In the genomic region with DNA sequence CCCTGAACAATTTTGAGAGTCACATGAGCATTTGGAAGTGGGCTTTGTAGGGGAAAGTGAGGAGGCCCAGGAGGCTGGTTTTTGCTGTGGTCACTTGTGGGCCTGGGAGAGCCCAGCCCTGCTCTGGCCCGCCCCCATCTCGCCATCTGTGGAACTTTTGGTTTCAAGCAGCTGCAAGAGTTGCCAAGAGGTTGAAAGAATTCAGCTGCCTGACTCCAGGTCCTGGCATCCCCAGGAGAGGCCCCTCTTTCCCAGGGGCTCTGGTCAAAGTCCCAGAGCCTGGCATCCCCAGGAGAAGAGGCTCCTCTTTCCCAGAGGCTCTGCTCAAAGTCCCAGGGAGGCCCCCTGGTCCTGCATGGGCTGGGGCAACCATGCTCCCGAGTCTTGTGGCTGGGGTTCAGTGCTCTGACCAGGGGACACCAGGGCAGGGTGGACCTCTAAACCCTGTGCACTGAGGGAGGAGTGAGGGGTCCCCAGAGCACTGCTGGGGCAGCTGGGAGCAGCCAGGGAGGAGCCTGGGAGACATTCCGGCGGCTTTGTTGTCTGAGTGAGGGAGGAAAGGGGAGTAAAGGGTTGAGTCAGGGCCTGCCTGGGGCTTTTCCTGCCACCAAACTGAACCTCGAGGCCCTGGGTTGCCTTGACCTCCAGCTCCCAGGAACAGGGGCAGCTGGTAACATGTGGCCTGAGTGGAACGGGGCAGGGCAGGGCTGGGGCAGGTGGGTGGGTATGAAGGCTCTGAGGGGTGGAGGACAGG, we compare ENCODE assay signal across 10 cellular contexts. TPM values are rescaled to one million over a fixed set of nuclear protein-coding genes. Genes with fewer than 3 reads are reported as not detected.
DNase-seq lines count a peak whose midpoint lies in the region; ATAC-seq, FAIRE-seq and TF ChIP-seq lines count a peak whose summit lies in the region.
"Had no signal": no experiment of that assay in that cellular context is flagged by ENCODE, and none has a peak within 500 bp of the region (broad histone marks: within the 10 kb centered on the region; RNA-seq: fewer than 3 reads in every experiment).

No MANE protein-coding gene starts in this region.

- DNase-seq in DMS 273 (lab: John Stamatoyannopoulos, UW; ENCODE audit: unreplicated experiment) (peak; percentile 83), IMR-90 (peak; percentile 57), hepatocyte (ENCODE audit: low spot score) (peak; percentile 34), esophagus squamous epithelium (lab: John Stamatoyannopoulos, UW) (no peak), NOMO-1 treated with DMSO at 0.1 percent for 48 hours (lab: John Stamatoyannopoulos, UW; ENCODE audit: unreplicated experiment) (no peak), GM12892 (ENCODE audit: insufficient read length) (no peak)
- DNase-seq: effector memory CD4-positive, alpha-beta T cell had no signal

- H3K9me3 ChIP-seq in IMR-90 (ENCODE audit: control insufficient read depth, insufficient read depth, low read length) (no peaks in the 10 kb centered on the region), hepatocyte (ENCODE audit: low read depth) (no peaks in the 10 kb centered on the region), esophagus squamous epithelium (no peaks in the 10 kb centered on the region)
- H3K9me3 ChIP-seq: upper lobe of left lung had no signal

- no peak for TF ChIP-seq POLR2A in IMR-90 (IDR thresholded peaks at IDR 0.05; ENCODE audit: low read depth, low read length)
- TF ChIP-seq POLR2A in esophagus squamous epithelium (IDR thresholded peaks at IDR 0.05) = no peak
- no peak for TF ChIP-seq POLR2A in GM12892 (IDR thresholded peaks at IDR 0.05; ENCODE audit: low read depth, low read length)

- no peaks in the 10 kb centered on the region for H4K20me1 ChIP-seq in IMR-90 (ENCODE audit: insufficient read depth, low read length)
- H4K20me1 ChIP-seq in hepatocyte (ENCODE audit: insufficient read depth, poor library complexity, severe bottlenecking) = no peaks in the 10 kb centered on the region

- no peak for FAIRE-seq in GM12892 (lab: Jason Lieb, UNC)

- H2AFZ ChIP-seq in IMR-90 (replicated peaks; ENCODE audit: low read length, poor library complexity) (peak overlapping the region; percentile 82), hepatocyte (no peak overlapping the region)

- no peaks in the 10 kb centered on the region for H3K79me2 ChIP-seq in hepatocyte

- H3K4me1 ChIP-seq in IMR-90 (ENCODE audit: control insufficient read depth, insufficient read depth, low read length) (peaks cover 10% of the 10 kb centered on the region), hepatocyte (ENCODE audit: insufficient read depth) (peaks cover 7% of the 10 kb centered on the region), esophagus squamous epithelium (peaks cover 0 to 28% (median 22%) of the 10 kb centered on the region in 3 donors)

- no peaks in the 10 kb centered on the region for H3K36me3 ChIP-seq in IMR-90 (ENCODE audit: control insufficient read depth, insufficient read depth, low read length)
- H3K36me3 ChIP-seq in hepatocyte (replicated peaks; ENCODE audit: insufficient read depth, low read depth) = no peaks in the 10 kb centered on the region
- H3K36me3 ChIP-seq in esophagus squamous epithelium = no peaks in the 10 kb centered on the region
- H3K36me3 ChIP-seq: upper lobe of left lung had no signal

- CTCF ChIA-PET in IMR-90 (lab: Yijun Ruan, JAX) = no interaction called here

- no peak overlapping the region for H2BK120ac ChIP-seq in IMR-90 (ENCODE audit: low read depth, low read length)

- H3K4me2 ChIP-seq in IMR-90 (ENCODE audit: low read depth, low read length) (no peak overlapping the region), hepatocyte (no peak overlapping the region)

- BruUV-seq in IMR-90 (replicated peaks; lab: Mats Ljungman, UMichigan) = no TSS peak

- H2BK20ac ChIP-seq in IMR-90 (ENCODE audit: low read depth, low read length) = no peak overlapping the region

- no peak overlapping the region; the same call in 1 of the 2 replicates for H3K14ac ChIP-seq in IMR-90 (replicated peaks; ENCODE audit: low read depth, low read length)

- no peak overlapping the region for H2BK15ac ChIP-seq in IMR-90 (ENCODE audit: low read depth, low read length)

- H3K18ac ChIP-seq in IMR-90 (ENCODE audit: low read depth, low read length) = peak overlapping the region; percentile 36; the same call in 1 of the 2 replicates

- H3K23ac ChIP-seq in IMR-90 (ENCODE audit: low read depth, low read length) = no peak overlapping the region

- H4K91ac ChIP-seq in IMR-90 (ENCODE audit: insufficient read depth, low read depth, low read length) = no peak overlapping the region; the same call in 1 of the 2 replicates

- no CpG with 5 or more reads among the region's 7 CpGs for WGBS in IMR-90 (ENCODE audit: extremely low coverage in 2 of 2, insufficient read length in 1 of 2), 2 experiments
- 71% methylated on average over 7 of the region's 7 CpGs for WGBS in hepatocyte (ENCODE audit: low lambda C conversion rate, missing lambda C conversion rate)
- WGBS in esophagus squamous epithelium, 2 donors = 27 to 29% methylated on average over 2 to 4 of the region's 7 CpGs

- H3K79me1 ChIP-seq in IMR-90 (ENCODE audit: low read depth in 1 of 2, low read length in 2 of 2) = no peaks in the 10 kb centered on the region

- no peak overlapping the region; the same call in 1 of the 2 replicates for H3K9ac ChIP-seq in IMR-90 (ENCODE audit: low read depth, low read length)

- intact Hi-C loops in IMR-90 (cut with micrococcal nuclease) (loop anchor here (2.0 kb wide), 1 partner anchor 352 kb away; no protein-coding TSS in a partner anchor), esophagus squamous epithelium (cut with DNase I) (no loop called here)

- dilution Hi-C loops in IMR-90 (cut with HindIII; ENCODE audit: low sequenced_read_pairs, unreplicated experiment) = no loop called here

- H4K8ac ChIP-seq in IMR-90 (ENCODE audit: low read depth in 2 of 2, low read length in 2 of 2) = peak overlapping the region in 1 of 2 experiments; percentile 65; a peak in 1 of 4 replicates

- peak overlapping the region; percentile 36; the same call in 1 of the 2 replicates for H3K27ac ChIP-seq in IMR-90 (ENCODE audit: insufficient read depth, low read length)
- no peak overlapping the region for H3K27ac ChIP-seq in hepatocyte
- H3K27ac ChIP-seq in esophagus squamous epithelium = peak overlapping the region in 2 of 4 donors; percentile 6 to 23
- H3K27ac ChIP-seq: upper lobe of left lung had no signal

- TF ChIP-seq RAD21 in IMR-90 (IDR thresholded peaks at IDR 0.05; ENCODE audit: low read length) = no peak

- H3K4ac ChIP-seq in IMR-90 (ENCODE audit: low read depth, low read length) = no peak overlapping the region

- H3K9me1 ChIP-seq in IMR-90 (ENCODE audit: insufficient read depth, low read length) = no peaks in the 10 kb centered on the region

- POLR2A ChIA-PET in IMR-90 (lab: Charles Lee; ENCODE audit: unreplicated experiment) = no interaction called here

- no peak overlapping the region for H3K56ac ChIP-seq in IMR-90 (ENCODE audit: extremely low read depth, insufficient read depth, low read length)

- H2AK5ac ChIP-seq in IMR-90 (ENCODE audit: low read depth, low read length) = no peak overlapping the region

- no peaks in the 10 kb centered on the region; the same call in 1 of the 2 replicates for H3K27me3 ChIP-seq in IMR-90 (ENCODE audit: control insufficient read depth, insufficient read depth, low read length)
- H3K27me3 ChIP-seq in hepatocyte = no peaks in the 10 kb centered on the region
- no peaks in the 10 kb centered on the region for H3K27me3 ChIP-seq in esophagus squamous epithelium
- H3K27me3 ChIP-seq: upper lobe of left lung had no signal

- H3K4me3 ChIP-seq in IMR-90 (ENCODE audit: insufficient read depth, low read depth, low read length) (no peak overlapping the region), hepatocyte (no peak overlapping the region), esophagus squamous epithelium (no peak overlapping the region)
- H3K4me3 ChIP-seq: upper lobe of left lung had no signal

- H4K5ac ChIP-seq in IMR-90 (ENCODE audit: low read depth, low read length) = peak overlapping the region; percentile 55; the same call in 1 of the 2 replicates

- H2BK5ac ChIP-seq in IMR-90 (ENCODE audit: low read depth, low read length, poor library complexity, severe bottlenecking) = no peak overlapping the region

- H2AK9ac ChIP-seq in IMR-90 (replicated peaks; ENCODE audit: low read depth, low read length, poor library complexity) = peak overlapping the region; percentile 65

- ATAC-seq in GM21529 (IDR thresholded peaks at IDR 0.05; ENCODE audit: unreplicated experiment) (peak; percentile 71), IMR-90 (ENCODE audit: low read depth) (peak; percentile 61), GM21528 (IDR thresholded peaks at IDR 0.05; ENCODE audit: low FRiP score, unreplicated experiment) (no peak)

- in situ Hi-C loops in IMR-90 (cut with MboI; ENCODE audit: low sequenced_read_pairs) = no loop called here

- TF ChIP-seq CTCF in IMR-90 (conservative IDR thresholded peaks at IDR 0.05; ENCODE audit: low read depth, low read length) (no peak), hepatocyte (IDR thresholded peaks at IDR 0.05; ENCODE audit: poor library complexity) (no peak), esophagus squamous epithelium (IDR thresholded peaks at IDR 0.05) (no peak)

- no peaks in the 10 kb centered on the region for H3K9me2 ChIP-seq in hepatocyte (replicated peaks; ENCODE audit: insufficient read depth)

TF ChIP-seq in IMR-90, 13 proteins besides CTCF, POLR2A, EP300 and RAD21 (continues in another document):
- peak; percentile 89 for TF ChIP-seq USF2 (IDR thresholded peaks at IDR 0.05; ENCODE audit: low read depth, low read length)

RNA-seq across cellular contexts. Expression of gene CSGALNACT2, which starts 27.8 kb away (rescaled TPM):
- 6.5 and 11.4 TPM in 2 replicates for total RNA-seq in IMR-90 (2012; rRNA removed)
- polyA plus RNA-seq in IMR-90 (2012; rRNA removed) = 11.7 and 13.1 TPM in 2 replicates
- polyA plus RNA-seq in IMR-90 (2012; cell fraction: cytosol; rRNA removed) = 1.4 and 5.2 TPM in 2 replicates
- 1.8 and 19.5 TPM in 2 replicates for polyA plus RNA-seq in IMR-90 (2012; cell fraction: nucleus; rRNA removed; ENCODE audit: low replicate concordance)
- 13.9 and 15.2 TPM in 2 replicates for total RNA-seq in hepatocyte
- 7.7 and 8.9 TPM in 2 replicates for polyA plus RNA-seq in hepatocyte
- 10 to 100 TPM in 1 of 4 donors, 1 to 10 TPM in 3; 2.8 to 18.5 (median 6.8) TPM for total RNA-seq in esophagus squamous epithelium
- 9.1 TPM for polyA plus RNA-seq in GM12892 (2012; ENCODE audit: missing spikeins)

RNA-seq across cellular contexts. Expression of gene RET, which starts 33.6 kb away (rescaled TPM):
- 0.18 and 0.28 TPM in 2 replicates for total RNA-seq in IMR-90 (2012; rRNA removed)
- 0.10 and 0.26 TPM in 2 replicates for polyA plus RNA-seq in IMR-90 (2012; rRNA removed)
- polyA plus RNA-seq in IMR-90 (2012; cell fraction: cytosol; rRNA removed) = 0.08 and 0.24 TPM in 2 replicates
- polyA plus RNA-seq in IMR-90 (2012; cell fraction: nucleus; rRNA removed; ENCODE audit: low replicate concordance) = 0.14 and 0.25 TPM in 2 replicates
- 0.44 and 0.50 TPM in 2 replicates for total RNA-seq in hepatocyte
- not detected in 2 replicates for polyA plus RNA-seq in hepatocyte
- total RNA-seq in esophagus squamous epithelium = under 1 TPM; 0.04 to 0.19 (median 0.11) TPM
- not detected for polyA plus RNA-seq in GM12892 (2012; ENCODE audit: missing spikeins)

Comparison
In these comparisons a context has a peak if more than half of its experiments do, and no peak if none do; other contexts are left out.
1. DNase-seq: peak in DMS 273 (single experiment), IMR-90 (single experiment) and hepatocyte (single experiment); none in esophagus squamous epithelium (single experiment), NOMO-1 treated with DMSO at 0.1 percent for 48 hours (single experiment) and GM12892 (single experiment).